In the genomic region with DNA sequence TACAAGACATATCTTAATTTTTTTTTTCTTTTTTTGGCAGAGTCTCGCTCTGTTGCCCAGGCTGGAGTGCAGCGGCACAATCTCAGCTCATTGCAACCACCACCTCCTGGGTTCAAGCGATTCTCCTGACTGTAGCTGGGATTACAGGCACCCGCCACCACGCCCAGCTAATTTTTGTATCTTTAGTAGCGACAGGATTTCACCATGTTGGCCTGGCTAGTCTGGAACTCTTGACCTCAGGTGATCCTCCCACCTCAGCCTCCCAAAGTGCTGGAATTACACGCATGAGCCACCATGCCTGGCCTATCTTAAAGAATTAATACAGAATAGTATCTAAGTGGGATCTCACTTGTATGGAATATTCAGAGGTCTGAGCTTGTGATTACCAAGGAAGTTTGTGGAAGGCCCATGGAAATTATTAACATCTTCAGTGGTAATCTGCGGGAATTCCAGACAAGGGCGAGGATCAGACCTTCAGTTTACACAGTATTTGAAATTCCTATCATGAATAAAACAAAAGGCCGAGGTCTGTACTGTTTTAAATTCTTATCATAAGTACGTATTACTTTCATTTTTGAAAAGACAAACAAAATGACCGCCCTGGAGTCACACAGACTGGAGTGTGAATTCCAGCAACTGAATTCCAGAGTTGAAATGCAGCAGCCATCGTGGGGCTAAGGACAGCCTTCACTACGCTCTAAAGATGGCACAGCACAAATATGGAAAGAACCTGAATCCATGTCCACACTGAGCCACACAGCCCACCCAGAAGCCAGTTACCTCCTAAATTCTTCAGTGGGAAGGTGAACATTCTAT, we compare ENCODE assay signal across 12 cellular contexts. TPM values are rescaled to one million over a fixed set of nuclear protein-coding genes. Genes with fewer than 3 reads are reported as not detected.
A peak's percentile ranks its signal among the peaks of the same experiment; 100 is the strongest.
DNase-seq lines count a peak whose midpoint lies in the region; ATAC-seq and TF ChIP-seq lines count a peak whose summit lies in the region.
"Had no signal": no experiment of that assay in that cellular context is flagged by ENCODE, and none has a peak within 500 bp of the region (broad histone marks: within the 10 kb centered on the region; RNA-seq: fewer than 3 reads in every experiment).

No MANE protein-coding gene starts in this region.

- H3K36me3 Mint-ChIP-seq in endothelial cell (ENCODE audit: low read depth, unreplicated experiment) = no peaks in the 10 kb centered on the region

- H3K4me1 ChIP-seq in IMR-90 (ENCODE audit: control insufficient read depth, insufficient read depth, low read length) (peaks cover 18% of the 10 kb centered on the region), muscle layer of duodenum (ENCODE audit: control insufficient read depth in 1 of 2, insufficient read depth in 2 of 2, low read length in 2 of 2) (peaks cover 8 to 9% of the 10 kb centered on the region in 2 donors), OCI-LY7 (ENCODE audit: insufficient read depth, low read length, poor library complexity, severe bottlenecking) (no peaks in the 10 kb centered on the region)
- H3K4me1 ChIP-seq: BLaER1 treated with 17β-estradiol and CSF1 and Interleukin-3, amounts not matched to agents 10 nM and 100 nM had no signal

- H3K4me3 ChIP-seq in IMR-90 (ENCODE audit: insufficient read depth, low read depth, low read length) = no peak overlapping the region
- H3K4me3 ChIP-seq in muscle layer of duodenum (ENCODE audit: low read depth in 1 of 2, low read length in 2 of 2) = peak overlapping the region in 1 of 2 donors; percentile 14
- H3K4me3 ChIP-seq in OCI-LY7 (ENCODE audit: low read depth, low read length, poor library complexity, severe bottlenecking) = no peak overlapping the region
- H3K4me3 ChIP-seq: BLaER1 treated with 17β-estradiol and CSF1 and Interleukin-3, amounts not matched to agents 10 nM and 100 nM had no signal

- in situ Hi-C loops in IMR-90 (cut with MboI; ENCODE audit: low sequenced_read_pairs) = loop anchor here (25.0 kb wide), 2 partner anchors 872 to 1553 kb away; a partner anchor contains a TSS

- H3K9me1 ChIP-seq in IMR-90 (ENCODE audit: insufficient read depth, low read length) = peaks cover 17% of the 10 kb centered on the region

- H4K20me1 ChIP-seq in IMR-90 (ENCODE audit: insufficient read depth, low read length) = no peaks in the 10 kb centered on the region
- H4K20me1 ChIP-seq in OCI-LY7 (ENCODE audit: insufficient read depth, low read length) = no peaks in the 10 kb centered on the region
- H4K20me1 ChIP-seq: BLaER1 treated with 17β-estradiol and CSF1 and Interleukin-3, amounts not matched to agents 10 nM and 100 nM had no signal

- no peak for TF ChIP-seq CTCF in IMR-90 (conservative IDR thresholded peaks at IDR 0.05; ENCODE audit: low read depth, low read length)
- no peak for TF ChIP-seq CTCF in endothelial cell (IDR thresholded peaks at IDR 0.05; ENCODE audit: unreplicated experiment)
- no peak for TF ChIP-seq CTCF in OCI-LY7 (conservative IDR thresholded peaks at IDR 0.05; ENCODE audit: low read length)

- H3K27me3 ChIP-seq in IMR-90 (ENCODE audit: control insufficient read depth, insufficient read depth, low read length) = no peaks in the 10 kb centered on the region
- H3K27me3 ChIP-seq in muscle layer of duodenum (ENCODE audit: low read depth, low read length) = peaks cover 8% of the 10 kb centered on the region
- H3K27me3 ChIP-seq: BLaER1 treated with 17β-estradiol and CSF1 and Interleukin-3, amounts not matched to agents 10 nM and 100 nM had no signal

- H3K4me1 Mint-ChIP-seq in endothelial cell (ENCODE audit: unreplicated experiment) = peaks cover 7% of the 10 kb centered on the region

- peak overlapping the region; percentile 98 for H4K5ac ChIP-seq in IMR-90 (ENCODE audit: low read depth, low read length)

- H2AFZ ChIP-seq in IMR-90 (replicated peaks; ENCODE audit: low read length, poor library complexity) (peak overlapping the region; percentile 53), OCI-LY7 (ENCODE audit: low read length) (no peak overlapping the region)

- BruUV-seq in IMR-90 (replicated peaks; lab: Mats Ljungman, UMichigan) (no TSS peak), OCI-LY7 (replicated peaks; lab: Mats Ljungman, UMichigan) (no TSS peak)

- no peak overlapping the region for H3K27ac Mint-ChIP-seq in endothelial cell (ENCODE audit: unreplicated experiment)
- H3K27ac Mint-ChIP-seq: activated naive CD4-positive, alpha-beta T cell treated with anti-CD3 and anti-CD28 coated beads, Interleukin-2, amount 50 U/mL, for 24 hours had no signal

- no peak overlapping the region for H2AK9ac ChIP-seq in IMR-90 (replicated peaks; ENCODE audit: low read depth, low read length, poor library complexity)

- no peaks in the 10 kb centered on the region for H3K9me2 ChIP-seq in OCI-LY7 (ENCODE audit: insufficient read depth, low read length)

- no peaks in the 10 kb centered on the region for H3K79me2 ChIP-seq in OCI-LY7 (ENCODE audit: insufficient read depth, low read depth, low read length)

- CTCF ChIA-PET in IMR-90 (lab: Yijun Ruan, JAX) = interaction anchor here (1.6 to 2.0 kb wide), 2 partner anchors 10 to 26 kb away, joined by 3 to 5 read pairs; no protein-coding TSS in a partner anchor
- CTCF ChIA-PET in OCI-LY7 (lab: Charles Lee; ENCODE audit: unreplicated experiment) = no interaction called here

- H3K27ac ChIP-seq in IMR-90 (ENCODE audit: insufficient read depth, low read length) (peak overlapping the region; percentile 89), muscle layer of duodenum (ENCODE audit: low read length) (peak overlapping the region; percentile 68), OCI-LY7 (ENCODE audit: low read depth, low read length, poor library complexity, severe bottlenecking) (no peak overlapping the region)
- H3K27ac ChIP-seq: BLaER1 treated with 17β-estradiol and CSF1 and Interleukin-3, amounts not matched to agents 10 nM and 100 nM had no signal

- H2BK120ac ChIP-seq in IMR-90 (ENCODE audit: low read depth, low read length) = peak overlapping the region; percentile 98

- H3K23ac ChIP-seq in IMR-90 (ENCODE audit: low read depth, low read length) = peak overlapping the region; percentile 35

- no peaks in the 10 kb centered on the region for H3K36me3 ChIP-seq in IMR-90 (ENCODE audit: control insufficient read depth, insufficient read depth, low read length)
- H3K36me3 ChIP-seq in muscle layer of duodenum (ENCODE audit: control insufficient read depth in 1 of 2, insufficient read depth in 2 of 2, low read length in 2 of 2) = no peaks in the 10 kb centered on the region
- no peaks in the 10 kb centered on the region for H3K36me3 ChIP-seq in OCI-LY7 (ENCODE audit: insufficient read depth, low read length)
- H3K36me3 ChIP-seq: BLaER1 treated with 17β-estradiol and CSF1 and Interleukin-3, amounts not matched to agents 10 nM and 100 nM had no signal

- peak; percentile 88 for ATAC-seq in IMR-90 (ENCODE audit: low read depth)

- intact Hi-C loops in IMR-90 (cut with micrococcal nuclease) (no loop called here), OCI-LY7 (cut with micrococcal nuclease; ENCODE audit: unreplicated experiment) (no loop called here)

- peak overlapping the region; percentile 28 for H3K4me2 ChIP-seq in IMR-90 (ENCODE audit: low read depth, low read length)
- no peak overlapping the region for H3K4me2 ChIP-seq in OCI-LY7 (ENCODE audit: low read length)
- H3K4me2 ChIP-seq: BLaER1 treated with 17β-estradiol and CSF1 and Interleukin-3, amounts not matched to agents 10 nM and 100 nM had no signal

- DNase-seq in A172 (ENCODE audit: low spot score) = peak; percentile 46
- peak; percentile 87 for DNase-seq in IMR-90
- no peak for DNase-seq in endothelial cell (ENCODE audit: low spot score)
- no peak for DNase-seq in UCSD-AML1 (lab: John Stamatoyannopoulos, UW; ENCODE audit: unreplicated experiment)
- DNase-seq in OCI-LY7 (ENCODE audit: low spot score) = no peak
- no peak for DNase-seq in inferior parietal cortex (ENCODE audit: extremely low spot score)
- DNase-seq in T-helper 1 cell = no peak

- peak overlapping the region; percentile 52; the same call in 2 of the 3 replicates for H2BK15ac ChIP-seq in IMR-90 (ENCODE audit: low read depth, low read length)

- H3K9me3 Mint-ChIP-seq in endothelial cell (ENCODE audit: unreplicated experiment) = no peaks in the 10 kb centered on the region
- H3K9me3 Mint-ChIP-seq: activated naive CD4-positive, alpha-beta T cell treated with anti-CD3 and anti-CD28 coated beads, Interleukin-2, amount 50 U/mL, for 24 hours had no signal

- H3K14ac ChIP-seq in IMR-90 (replicated peaks; ENCODE audit: low read depth, low read length) = peak overlapping the region; percentile 73

- peak overlapping the region; percentile 82 for H2BK20ac ChIP-seq in IMR-90 (ENCODE audit: low read depth, low read length)

- POLR2A ChIA-PET in IMR-90 (lab: Charles Lee; ENCODE audit: unreplicated experiment) (no interaction called here), OCI-LY7 (lab: Charles Lee) (no interaction called here)

- peak overlapping the region; percentile 74 for H2BK5ac ChIP-seq in IMR-90 (ENCODE audit: low read depth, low read length, poor library complexity, severe bottlenecking)

- no peak; the same call in 1 of the 2 replicates for TF ChIP-seq RAD21 in IMR-90 (IDR thresholded peaks at IDR 0.05; ENCODE audit: low read length)

- H3K18ac ChIP-seq in IMR-90 (ENCODE audit: low read depth, low read length) = peak overlapping the region; percentile 95

- no peak; the same call in 1 of the 2 replicates for TF ChIP-seq POLR2A in IMR-90 (IDR thresholded peaks at IDR 0.05; ENCODE audit: low read depth, low read length)

- H2AK5ac ChIP-seq in IMR-90 (ENCODE audit: low read depth, low read length) = peak overlapping the region; percentile 91

- H3K9ac ChIP-seq in IMR-90 (ENCODE audit: low read depth, low read length) = peak overlapping the region; percentile 60
- H3K9ac ChIP-seq: BLaER1 treated with 17β-estradiol and CSF1 and Interleukin-3, amounts not matched to agents 10 nM and 100 nM had no signal

- H4K91ac ChIP-seq in IMR-90 (ENCODE audit: insufficient read depth, low read depth, low read length) = peak overlapping the region; percentile 100

- H3K56ac ChIP-seq in IMR-90 (ENCODE audit: extremely low read depth, insufficient read depth, low read length) = peak overlapping the region; percentile 90

- H4K8ac ChIP-seq in IMR-90 (ENCODE audit: low read depth in 2 of 2, low read length in 2 of 2) = peak overlapping the region; percentile 73 to 78

- H3K4ac ChIP-seq in IMR-90 (ENCODE audit: low read depth, low read length) = peak overlapping the region; percentile 96

- dilution Hi-C loops in IMR-90 (cut with HindIII; ENCODE audit: low sequenced_read_pairs, unreplicated experiment) = no loop called here

- 0 out of 4 replicates have a peak, but pooled peaks cover 0 to 3% of the 10 kb centered on the region in 2 experiments for H3K79me1 ChIP-seq in IMR-90 (ENCODE audit: low read depth in 1 of 2, low read length in 2 of 2)

- WGBS in IMR-90 (ENCODE audit: extremely low coverage in 2 of 2, insufficient read length in 1 of 2), 2 experiments = 62% methylated on average over 10 of the region's 14 CpGs; no CpG with 5 or more reads in 1 of the 2 experiments

- peak overlapping the region; percentile 80 for H3K4me3 Mint-ChIP-seq in endothelial cell (ENCODE audit: unreplicated experiment)

- H3K9me3 ChIP-seq in IMR-90 (ENCODE audit: control insufficient read depth, insufficient read depth, low read length) (no peaks in the 10 kb centered on the region), muscle layer of duodenum (ENCODE audit: control insufficient read depth in 1 of 2, low read length in 2 of 2) (no peaks in the 10 kb centered on the region), OCI-LY7 (ENCODE audit: low read length) (no peaks in the 10 kb centered on the region)

- H3K27me3 Mint-ChIP-seq in endothelial cell (ENCODE audit: unreplicated experiment) = peaks cover 15% of the 10 kb centered on the region

RNA-seq across cellular contexts. Expression of a gene that starts 16.7 kb away (rescaled TPM):
- total RNA-seq in A172 (2014; rRNA removed; shearing (Covaris generic)) = not detected in 2 replicates
- under 0.01 TPM in 1 of 2 replicates, not detected in the other for total RNA-seq in IMR-90 (2012; rRNA removed)
- not detected in 2 replicates for polyA plus RNA-seq in IMR-90 (2012; rRNA removed)
- not detected in 2 replicates for polyA plus RNA-seq in IMR-90 (2012; cell fraction: cytosol; rRNA removed)
- polyA plus RNA-seq in IMR-90 (2012; cell fraction: nucleus; rRNA removed; ENCODE audit: low replicate concordance) = 0.11 and 0.37 TPM in 2 replicates
- total RNA-seq in endothelial cell (ENCODE audit: unreplicated experiment) = 0.31 TPM
- total RNA-seq in OCI-LY7 (2014; rRNA removed; shearing (Covaris generic)) = not detected in 2 replicates
- not detected in 2 replicates for total RNA-seq in OCI-LY7 (2022)
- total RNA-seq: MCF 10A, myocyte had no signal

RNA-seq across cellular contexts. Expression of a gene that starts 39.1 kb away (rescaled TPM):
- not detected in 2 replicates for total RNA-seq in A172 (2014; rRNA removed; shearing (Covaris generic))
- total RNA-seq in IMR-90 (2012; rRNA removed) = 0.54 and 1.1 TPM in 2 replicates
- polyA plus RNA-seq in IMR-90 (2012; rRNA removed) = 0.42 and 0.68 TPM in 2 replicates
- polyA plus RNA-seq in IMR-90 (2012; cell fraction: cytosol; rRNA removed) = 0.09 and 0.25 TPM in 2 replicates
- polyA plus RNA-seq in IMR-90 (2012; cell fraction: nucleus; rRNA removed; ENCODE audit: low replicate concordance) = 0.41 and 0.94 TPM in 2 replicates
- total RNA-seq in endothelial cell (ENCODE audit: unreplicated experiment) = 0.77 TPM
- 0.25 and 0.31 TPM in 2 replicates for total RNA-seq in OCI-LY7 (2014; rRNA removed; shearing (Covaris generic))
- 1.5 and 2.1 TPM in 2 replicates for total RNA-seq in OCI-LY7 (2022)

Comparison
In these comparisons a context has a peak if more than half of its experiments do, and no peak if none do; other contexts are left out.
1. DNase-seq: peak in A172 (single experiment) and IMR-90 (single experiment); none in endothelial cell (single experiment), UCSD-AML1 (single experiment), OCI-LY7 (single experiment), inferior parietal cortex (single experiment) and T-helper 1 cell (0 of 5).